In genomic region chr20:507933-508332, GRCh38 we compare ENCODE assay signal across 22 cellular contexts. TPM values are rescaled to one million over a fixed set of nuclear protein-coding genes. Genes with fewer than 3 reads are reported as not detected.
DNase-seq lines count a peak whose midpoint lies in the region; ATAC-seq, FAIRE-seq and TF ChIP-seq lines count a peak whose summit lies in the region.
"Had no signal": no experiment of that assay in that cellular context is flagged by ENCODE, and none has a peak within 500 bp of the region (broad histone marks: within the 10 kb centered on the region; RNA-seq: fewer than 3 reads in every experiment).

No MANE protein-coding gene starts in this region.

- intact Hi-C loops in HepG2 (cut with micrococcal nuclease; ENCODE audit: unreplicated experiment) = no loop called here
- intact Hi-C loops in right lobe of liver (cut with DNase I) = no loop called here
- intact Hi-C loops in thyroid gland (cut with DNase I) = no loop called here
- intact Hi-C loops in gastrocnemius medialis (cut with DNase I; ENCODE audit: low total_unique reads) = no loop called here

- 0 out of 2 replicates have a peak overlapping the region, but pooled peaks have one; percentile 11 for H3K9ac ChIP-seq in HepG2 (ENCODE audit: insufficient read depth, low read depth, low read length)

- POLR2A ChIA-PET in HepG2 (lab: Yijun Ruan, JAX) = interaction anchor here (1.0 to 2.6 kb wide), 3 partner anchors 36 to 145 kb away, joined by 4 to 9 read pairs (median 7); partner anchors contain the start of genes CSNK2A1 and TBC1D20

- H3K4me3 ChIP-seq in HepG2 (replicated peaks in 1 of 3; ENCODE audit: insufficient read depth in 1 of 3, low read depth in 2 of 3, low read length in 3 of 3) (no peak overlapping the region), right lobe of liver (no peak overlapping the region), SJSA1 (no peak overlapping the region), thyroid gland (replicated peaks in 1 of 3) (no peak overlapping the region), gastrocnemius medialis (no peak overlapping the region)
- H3K4me3 ChIP-seq: GM12878 had no signal

- H2AFZ ChIP-seq in HepG2 (ENCODE audit: low read length) = no peak overlapping the region

- H3K4me1 Mint-ChIP-seq in nephron progenitor cell = no peaks in the 10 kb centered on the region

- H3K27ac ChIP-seq in HepG2 (ENCODE audit: extremely low read length, insufficient read depth, low read length) (peak overlapping the region; percentile 65), right lobe of liver (peak overlapping the region in 1 of 3 donors; percentile 6), SJSA1 (peak overlapping the region; percentile 41), epithelial cell of prostate (peak overlapping the region; percentile 10), thyroid gland (peak overlapping the region; percentile 42 to 54 (median 53)), gastrocnemius medialis (no peak overlapping the region)
- H3K27ac ChIP-seq: HL-60 had no signal

- peaks cover 74% of the 10 kb centered on the region for H3K36me3 Mint-ChIP-seq in nephron progenitor cell (ENCODE audit: low read depth)
- H3K36me3 Mint-ChIP-seq: IgD-negative memory B cell had no signal

- H3K27me3 Mint-ChIP-seq in nephron progenitor cell (ENCODE audit: low read depth, poor library complexity) = no peaks in the 10 kb centered on the region
- H3K27me3 Mint-ChIP-seq: CD4-positive, alpha-beta T cell; IgD-negative memory B cell had no signal

- H3K79me2 ChIP-seq in HepG2 (ENCODE audit: insufficient read depth, low read length) = peaks cover 68% of the 10 kb centered on the region

- CTCF ChIA-PET in HepG2 (lab: Yijun Ruan, JAX; ENCODE audit: low intra/inter-chr PET ratio, low total read pairs) = no interaction called here

- FAIRE-seq in HepG2 (lab: Jason Lieb, UNC) = no peak
- FAIRE-seq: A204.1, GM12878 had no signal

- H3K27ac Mint-ChIP-seq in nephron progenitor cell = no peak overlapping the region
- H3K27ac Mint-ChIP-seq: CD4-positive, alpha-beta T cell had no signal

- H3K4me2 ChIP-seq in HepG2 (ENCODE audit: low read depth, low read length) = peak overlapping the region; percentile 48

- peaks cover 38% of the 10 kb centered on the region for H4K20me1 ChIP-seq in HepG2 (ENCODE audit: insufficient read depth, low read length)

- peaks cover 24 to 43% of the 10 kb centered on the region in 2 experiments for H3K36me3 ChIP-seq in HepG2 (replicated peaks in 1 of 2; ENCODE audit: control insufficient read depth in 1 of 2, insufficient read depth in 2 of 2, low read length in 2 of 2)
- peaks cover 4 to 17% (median 11%) of the 10 kb centered on the region in 4 donors for H3K36me3 ChIP-seq in right lobe of liver
- peaks cover 54% of the 10 kb centered on the region for H3K36me3 ChIP-seq in SJSA1
- H3K36me3 ChIP-seq in thyroid gland = peaks cover 9 to 18% of the 10 kb centered on the region in 2 donors
- peaks cover 0 to 35% of the 10 kb centered on the region in 2 donors for H3K36me3 ChIP-seq in gastrocnemius medialis

- H3K4me3 Mint-ChIP-seq in nephron progenitor cell = no peak overlapping the region
- H3K4me3 Mint-ChIP-seq: CD4-positive, alpha-beta T cell; IgD-negative memory B cell had no signal

- ATAC-seq in HepG2 (no peak), right lobe of liver (no peak), gastrocnemius medialis (no peak)
- ATAC-seq: GM12878 had no signal

- TF ChIP-seq EP300 in HepG2 (IDR thresholded peaks at IDR 0.05; ENCODE audit: low read depth in 2 of 2, low read length in 2 of 2) = no peak
- no peak for TF ChIP-seq EP300 in HepG2 (CRISPR knock-in tag; IDR thresholded peaks at IDR 0.05; ENCODE audit: borderline replicate concordance)

- H3K9me3 Mint-ChIP-seq in nephron progenitor cell = no peaks in the 10 kb centered on the region
- H3K9me3 Mint-ChIP-seq: CD4-positive, alpha-beta T cell; IgD-negative memory B cell had no signal

- TF ChIP-seq CTCF in HepG2 (CRISPR knock-in tag; IDR thresholded peaks at IDR 0.05) (no peak), right lobe of liver (IDR thresholded peaks at IDR 0.05) (no peak), thyroid gland (IDR thresholded peaks at IDR 0.05) (no peak), nephron progenitor cell (IDR thresholded peaks at IDR 0.05) (no peak), gastrocnemius medialis (IDR thresholded peaks at IDR 0.05 in 4 of 5, conservative IDR thresholded peaks at IDR 0.05 in 1 of 5) (no peak)

- H3K9me3 ChIP-seq in HepG2 (ENCODE audit: low read length) (no peaks in the 10 kb centered on the region), right lobe of liver (no peaks in the 10 kb centered on the region), SJSA1 (replicated peaks) (no peaks in the 10 kb centered on the region), thyroid gland (no peaks in the 10 kb centered on the region), gastrocnemius medialis (no peaks in the 10 kb centered on the region)

- TF ChIP-seq POLR2A in HepG2 (IDR thresholded peaks at IDR 0.05; ENCODE audit: insufficient read depth in 1 of 2, low read depth in 2 of 2, low read length in 2 of 2) (no peak), right lobe of liver (IDR thresholded peaks at IDR 0.05) (no peak), thyroid gland (IDR thresholded peaks at IDR 0.05) (no peak), gastrocnemius medialis (IDR thresholded peaks at IDR 0.05) (no peak)

- DNase-seq in HepG2 (ENCODE audit: low spot score) (no peak), right lobe of liver (no peak), SJSA1 (ENCODE audit: low read depth in 1 of 2, low spot score in 2 of 2) (peak in 1 of 2 experiments; percentile 23), epithelial cell of prostate (ENCODE audit: low read depth, low spot score) (no peak), thyroid gland (no peak), nephron progenitor cell (no peak), DMS53 (lab: John Stamatoyannopoulos, UW) (no peak), gastrocnemius medialis (no peak)
- DNase-seq: CD4-positive, alpha-beta T cell; DMS153; GOT3; Karpas-422; MM.1S; NCI-H1092; NCI-H1436 treated with DMSO at 0.1 percent for 48 hours; NCI-H2029 treated with DMSO at 0.1 percent for 48 hours; NCI-H446 treated with DMSO at 0.1 percent for 48 hours; SHP77 treated with DMSO at 0.1 percent for 48 hours had no signal

- in situ Hi-C loops in HepG2 (cut with HindIII; ENCODE audit: extremely low pct_ligation_motif_present, low pct_unique_long_range_greater_than_20kb) = no loop called here
- in situ Hi-C loops in gastrocnemius medialis (cut with MboI; ENCODE audit: low sequenced_read_pairs in 4 of 4) = no loop called here

- H3K27me3 ChIP-seq in HepG2 (ENCODE audit: control insufficient read depth in 1 of 2, insufficient read depth in 2 of 2, low read length in 2 of 2) (no peaks in the 10 kb centered on the region), right lobe of liver (no peaks in the 10 kb centered on the region), SJSA1 (replicated peaks) (no peaks in the 10 kb centered on the region), thyroid gland (no peaks in the 10 kb centered on the region), gastrocnemius medialis (no peaks in the 10 kb centered on the region)

- no peak for TF ChIP-seq RAD21 in HepG2 (CRISPR knock-in tag; IDR thresholded peaks at IDR 0.05)

- no TSS peak for BruUV-seq in HepG2 (replicated peaks; lab: Mats Ljungman, UMichigan)

- H3K4me1 ChIP-seq in HepG2 (ENCODE audit: insufficient read depth, low read length) (peaks cover 88% of the 10 kb centered on the region), right lobe of liver (peaks cover 0 to 38% (median 13%) of the 10 kb centered on the region in 4 donors), SJSA1 (replicated peaks) (peaks cover 8% of the 10 kb centered on the region), thyroid gland (peaks cover 28 to 35% of the 10 kb centered on the region in 2 donors), gastrocnemius medialis (peaks cover 29 to 30% of the 10 kb centered on the region in 2 donors)

- 92% methylated on average over 5 of the region's 5 CpGs for WGBS in HepG2 (ENCODE audit: low lambda C conversion rate)
- WGBS in right lobe of liver (ENCODE audit: insufficient coverage, low coverage, low lambda C conversion rate, missing lambda C conversion rate) = 77% methylated on average over 5 of the region's 5 CpGs
- 78 to 90% methylated on average over 5 of the region's 5 CpGs for WGBS in thyroid gland, 2 donors

RNA-seq across cellular contexts. Expression of gene CSNK2A1, which starts 35.7 kb away (rescaled TPM):
- 231 and 288 TPM in 2 replicates for total RNA-seq in HepG2 (2016; rRNA removed; fragmentation: Illumina TruSeq; extraction: Trizol)
- 61.5 and 68.7 TPM in 2 replicates for total RNA-seq in HepG2 (2016; cell fraction: cytosol; rRNA removed; fragmentation: Illumina TruSeq; extraction: Trizol; ENCODE audit: low read depth)
- total RNA-seq in HepG2 (2016; cell fraction: insoluble cytoplasmic fraction; rRNA removed; fragmentation: Illumina TruSeq; extraction: Trizol) = 223 and 276 TPM in 2 replicates
- total RNA-seq in HepG2 (2016; cell fraction: membrane; rRNA removed; fragmentation: Illumina TruSeq; extraction: Trizol) = 134 and 154 TPM in 2 replicates
- 168 and 193 TPM in 2 replicates for total RNA-seq in HepG2 (2016; cell fraction: nucleus; rRNA removed; fragmentation: Illumina TruSeq; extraction: Trizol)
- polyA plus RNA-seq in HepG2 (2011; rRNA removed) = 131 and 153 TPM in 2 replicates
- polyA plus RNA-seq in HepG2 (2011; cell fraction: cytosol; rRNA removed) = 111 and 139 TPM in 2 replicates
- 88.9 and 104 TPM in 2 replicates for polyA plus RNA-seq in HepG2 (2011; cell fraction: nucleus; rRNA removed)
- polyA plus RNA-seq in HepG2 (2012) = 170 and 173 TPM in 2 replicates
- 29.0 and 30.9 TPM in 2 replicates for polyA plus RNA-seq in HepG2 (2016; cell fraction: cytosol; fragmentation: Illumina TruSeq; extraction: Trizol; ENCODE audit: low read depth)
- 222 and 255 TPM in 2 replicates for polyA plus RNA-seq in HepG2 (2016; cell fraction: insoluble cytoplasmic fraction; fragmentation: Illumina TruSeq; extraction: Trizol; ENCODE audit: low read depth)
- polyA plus RNA-seq in HepG2 (2016; cell fraction: membrane; fragmentation: Illumina TruSeq; extraction: Trizol; ENCODE audit: low read depth) = 56.7 and 58.4 TPM in 2 replicates
- polyA plus RNA-seq in HepG2 (2016; cell fraction: nucleus; fragmentation: Illumina TruSeq; extraction: Trizol; ENCODE audit: insufficient read depth, low read depth) = 145 and 159 TPM in 2 replicates
- polyA minus RNA-seq in HepG2 (2011; rRNA and poly(A)+ RNA removed; ENCODE audit: low replicate concordance) = 131 and 343 TPM in 2 replicates
- 168 and 178 TPM in 2 replicates for polyA minus RNA-seq in HepG2 (2011; cell fraction: cytosol; rRNA and poly(A)+ RNA removed)
- polyA minus RNA-seq in HepG2 (2011; cell fraction: nucleus; rRNA and poly(A)+ RNA removed) = 284 and 317 TPM in 2 replicates
- 10 to 100 TPM; 30.4 to 62.6 (median 37.1) TPM for total RNA-seq in right lobe of liver
- total RNA-seq in SJSA1 (2014; rRNA removed; shearing (Covaris generic)) = 135 and 158 TPM in 2 replicates
- total RNA-seq in thyroid gland = 100 to 1,000 TPM in 3 of 4 donors, 10 to 100 TPM in 1; 88.0 to 153 (median 105) TPM
- total RNA-seq in gastrocnemius medialis = 100 to 1,000 TPM; 108 to 180 (median 157) TPM

RNA-seq across cellular contexts. Expression of gene TBC1D20, which starts 45.6 kb away (rescaled TPM):
- total RNA-seq in HepG2 (2016; rRNA removed; fragmentation: Illumina TruSeq; extraction: Trizol) (36.6 and 45.9 TPM in 2 replicates), right lobe of liver (10 to 100 TPM; 10.8 to 21.4 (median 13.9) TPM), thyroid gland (10 to 100 TPM; 34.1 to 40.5 (median 35.6) TPM), gastrocnemius medialis (10 to 100 TPM; 28.9 to 39.0 (median 34.0) TPM)
- 24.9 and 29.1 TPM in 2 replicates for total RNA-seq in HepG2 (2016; cell fraction: cytosol; rRNA removed; fragmentation: Illumina TruSeq; extraction: Trizol; ENCODE audit: low read depth)
- 36.8 and 43.1 TPM in 2 replicates for total RNA-seq in HepG2 (2016; cell fraction: insoluble cytoplasmic fraction; rRNA removed; fragmentation: Illumina TruSeq; extraction: Trizol)
- total RNA-seq in HepG2 (2016; cell fraction: membrane; rRNA removed; fragmentation: Illumina TruSeq; extraction: Trizol) = 49.8 and 56.6 TPM in 2 replicates
- total RNA-seq in HepG2 (2016; cell fraction: nucleus; rRNA removed; fragmentation: Illumina TruSeq; extraction: Trizol) = 26.9 and 31.0 TPM in 2 replicates
- polyA plus RNA-seq in HepG2 (2011; rRNA removed) = 47.1 and 55.2 TPM in 2 replicates
- 46.2 and 50.9 TPM in 2 replicates for polyA plus RNA-seq in HepG2 (2011; cell fraction: cytosol; rRNA removed)
- polyA plus RNA-seq in HepG2 (2011; cell fraction: nucleus; rRNA removed) = 67.6 and 73.0 TPM in 2 replicates
- 26.7 and 33.9 TPM in 2 replicates for polyA plus RNA-seq in HepG2 (2012)
- polyA plus RNA-seq in HepG2 (2016; cell fraction: cytosol; fragmentation: Illumina TruSeq; extraction: Trizol; ENCODE audit: low read depth) = 27.0 and 32.1 TPM in 2 replicates
- 46.6 and 47.0 TPM in 2 replicates for polyA plus RNA-seq in HepG2 (2016; cell fraction: insoluble cytoplasmic fraction; fragmentation: Illumina TruSeq; extraction: Trizol; ENCODE audit: low read depth)
- 37.5 and 43.9 TPM in 2 replicates for polyA plus RNA-seq in HepG2 (2016; cell fraction: membrane; fragmentation: Illumina TruSeq; extraction: Trizol; ENCODE audit: low read depth)
- polyA plus RNA-seq in HepG2 (2016; cell fraction: nucleus; fragmentation: Illumina TruSeq; extraction: Trizol; ENCODE audit: insufficient read depth, low read depth) = 57.7 and 59.0 TPM in 2 replicates
- 35.8 and 117 TPM in 2 replicates for polyA minus RNA-seq in HepG2 (2011; rRNA and poly(A)+ RNA removed; ENCODE audit: low replicate concordance)
- polyA minus RNA-seq in HepG2 (2011; cell fraction: cytosol; rRNA and poly(A)+ RNA removed) = 21.9 and 28.9 TPM in 2 replicates
- polyA minus RNA-seq in HepG2 (2011; cell fraction: nucleus; rRNA and poly(A)+ RNA removed) = 37.1 and 38.0 TPM in 2 replicates
- 19.5 and 20.1 TPM in 2 replicates for total RNA-seq in SJSA1 (2014; rRNA removed; shearing (Covaris generic))

Comparison
In these comparisons a context has a peak if more than half of its experiments do, and no peak if none do; other contexts are left out.
1. H3K27ac ChIP-seq: peak in HepG2 (single experiment), SJSA1 (single experiment), epithelial cell of prostate (single experiment) and thyroid gland (3 of 3); none in gastrocnemius medialis (0 of 4).